Comparison of ENCODE assay signal across 9 cellular contexts in genomic region chr9:17906204-17906840, GRCh38.
DNase-seq lines count a peak whose midpoint lies in the region; ATAC-seq and TF ChIP-seq lines count a peak whose summit lies in the region.
"Had no signal": no experiment of that assay in that cellular context is flagged by ENCODE, and none has a peak within 500 bp of the region (broad histone marks: within the 10 kb centered on the region; RNA-seq: fewer than 3 reads in every experiment).

No MANE protein-coding gene starts in this region.

- H3K4me1 ChIP-seq in right cardiac atrium (ENCODE audit: control insufficient read depth, insufficient read depth, low read length) (no peaks in the 10 kb centered on the region), SJCRH30 (no peaks in the 10 kb centered on the region)

- H3K9me3 ChIP-seq in right cardiac atrium (ENCODE audit: control insufficient read depth, low read length) (no peaks in the 10 kb centered on the region), SJCRH30 (replicated peaks) (no peaks in the 10 kb centered on the region)

- no peak for TF ChIP-seq CTCF in progenitor cell of endocrine pancreas (IDR thresholded peaks at IDR 0.05; ENCODE audit: unreplicated experiment)

- peak overlapping the region; percentile 57 for H3K4me3 ChIP-seq in right cardiac atrium (ENCODE audit: low read length)
- H3K4me3 ChIP-seq in SJCRH30: no peak overlapping the region

- DNase-seq in GM03348 (ENCODE audit: low spot score): peak; percentile 20
- peak; percentile 84 for DNase-seq in NCI-H69 (lab: John Stamatoyannopoulos, UW)
- DNase-seq in right cardiac atrium: peak; percentile 26 to 76 (median 74)
- DNase-seq in progenitor cell of endocrine pancreas (ENCODE audit: low spot score, unreplicated experiment): peak; percentile 21
- no peak for DNase-seq in SJCRH30
- DNase-seq in stimulated activated naive CD8-positive, alpha-beta T cell treated with anti-CD3 and anti-CD28 coated beads, Interleukin-15, amount 100 ng/mL, for 72 hours: no peak
- DNase-seq: DMS79 treated with DMSO at 0.1 percent for 48 hours had no signal

- peaks cover 76% of the 10 kb centered on the region for H3K27me3 Mint-ChIP-seq in progenitor cell of endocrine pancreas
- peaks cover 51% of the 10 kb centered on the region for H3K27me3 Mint-ChIP-seq in stimulated activated naive CD8-positive, alpha-beta T cell treated with anti-CD3 and anti-CD28 coated beads, Interleukin-15, amount 100 ng/mL, for 72 hours

- H3K27me3 ChIP-seq in right cardiac atrium (ENCODE audit: control insufficient read depth, insufficient read depth): no peaks in the 10 kb centered on the region
- no peaks in the 10 kb centered on the region for H3K27me3 ChIP-seq in SJCRH30

- intact Hi-C loops in right cardiac atrium (cut with DNase I): no loop called here

- H3K4me1 Mint-ChIP-seq in progenitor cell of endocrine pancreas (ENCODE audit: low read depth): peaks cover 3% of the 10 kb centered on the region
- no peaks in the 10 kb centered on the region for H3K4me1 Mint-ChIP-seq in stimulated activated naive CD8-positive, alpha-beta T cell treated with anti-CD3 and anti-CD28 coated beads, Interleukin-15, amount 100 ng/mL, for 72 hours

- H3K36me3 Mint-ChIP-seq in progenitor cell of endocrine pancreas (ENCODE audit: insufficient read depth): no peaks in the 10 kb centered on the region

- 1% methylated on average over 55 of the region's 55 CpGs for WGBS in right cardiac atrium

- peak overlapping the region; percentile 70 for H3K4me3 Mint-ChIP-seq in progenitor cell of endocrine pancreas (ENCODE audit: low read depth)
- no peak overlapping the region for H3K4me3 Mint-ChIP-seq in stimulated activated naive CD8-positive, alpha-beta T cell treated with anti-CD3 and anti-CD28 coated beads, Interleukin-15, amount 100 ng/mL, for 72 hours

- no peak overlapping the region for H3K27ac Mint-ChIP-seq in progenitor cell of endocrine pancreas
- no peak overlapping the region for H3K27ac Mint-ChIP-seq in stimulated activated naive CD8-positive, alpha-beta T cell treated with anti-CD3 and anti-CD28 coated beads, Interleukin-15, amount 100 ng/mL, for 72 hours

- ATAC-seq in right cardiac atrium (peak; percentile 77), GM21367 (IDR thresholded peaks at IDR 0.05; ENCODE audit: unreplicated experiment) (no peak), HG03095 (IDR thresholded peaks at IDR 0.05; ENCODE audit: unreplicated experiment) (no peak)
- ATAC-seq in stimulated activated naive CD8-positive, alpha-beta T cell treated with anti-CD3 and anti-CD28 coated beads, Interleukin-15, amount 100 ng/mL, for 72 hours: no peak

- H3K36me3 ChIP-seq in SJCRH30: no peaks in the 10 kb centered on the region

- H3K27ac ChIP-seq in right cardiac atrium (ENCODE audit: low read length) (no peak overlapping the region), SJCRH30 (no peak overlapping the region)

- no peaks in the 10 kb centered on the region for H3K9me3 Mint-ChIP-seq in progenitor cell of endocrine pancreas (ENCODE audit: low read depth)
- H3K9me3 Mint-ChIP-seq in stimulated activated naive CD8-positive, alpha-beta T cell treated with anti-CD3 and anti-CD28 coated beads, Interleukin-15, amount 100 ng/mL, for 72 hours: peaks cover 7 to 8% of the 10 kb centered on the region in 2 donors

Comparison
In these comparisons a context has a peak if more than half of its experiments do, and no peak if none do; other contexts are left out.
1. DNase-seq: peak in GM03348 (single experiment), NCI-H69 (single experiment), right cardiac atrium (3 of 3) and progenitor cell of endocrine pancreas (single experiment); none in SJCRH30 (0 of 2) and stimulated activated naive CD8-positive, alpha-beta T cell treated with anti-CD3 and anti-CD28 coated beads, Interleukin-15, amount 100 ng/mL, for 72 hours (0 of 2).
2. ATAC-seq: peak in right cardiac atrium (2 of 2); none in GM21367 (single experiment), HG03095 (single experiment) and stimulated activated naive CD8-positive, alpha-beta T cell treated with anti-CD3 and anti-CD28 coated beads, Interleukin-15, amount 100 ng/mL, for 72 hours (single experiment).